In genomic region chr3:69009559-69010410, GRCh38 we compare ENCODE assay signal across 12 cellular contexts. TPM values are rescaled to one million over a fixed set of nuclear protein-coding genes. Genes with fewer than 3 reads are reported as not detected.
A peak's percentile ranks its signal among the peaks of the same experiment; 100 is the strongest.
DNase-seq lines count a peak whose midpoint lies in the region; ATAC-seq and TF ChIP-seq lines count a peak whose summit lies in the region.
"Had no signal": no experiment of that assay in that cellular context is flagged by ENCODE, and none has a peak within 500 bp of the region (broad histone marks: within the 10 kb centered on the region; RNA-seq: fewer than 3 reads in every experiment).

No MANE protein-coding gene starts in this region.

- H4K20me1 ChIP-seq in osteoblast (ENCODE audit: insufficient read depth, low read length), result no peaks in the 10 kb centered on the region

- no peak overlapping the region for H2AFZ ChIP-seq in osteoblast (ENCODE audit: low read length)

- peaks cover 11 to 17% of the 10 kb centered on the region in 2 donors for H3K36me3 Mint-ChIP-seq in stimulated activated naive B cell treated with anti-CD40 and anti-IgM and Interleukin-4, amounts not matched to agents 10 μg/mL and 1 μg/mL and 100 μg/mL, for 72 hours

- peak overlapping the region; percentile 90 for H3K27ac ChIP-seq in osteoblast (ENCODE audit: low read depth, low read length)

- no peak overlapping the region for H3K4me3 Mint-ChIP-seq in stimulated activated naive B cell treated with anti-CD40 and anti-IgM and Interleukin-4, amounts not matched to agents 10 μg/mL and 1 μg/mL and 100 μg/mL, for 72 hours
- H3K4me3 Mint-ChIP-seq: T-helper 2 cell treated with Interferon-gamma antibody and Interleukin-4, amounts not matched to agents 5 μg/mL and 100 μg/mL, for 36 hours had no signal

- no peaks in the 10 kb centered on the region for H3K27me3 Mint-ChIP-seq in stimulated activated naive B cell treated with anti-CD40 and anti-IgM and Interleukin-4, amounts not matched to agents 10 μg/mL and 1 μg/mL and 100 μg/mL, for 72 hours

- peak overlapping the region; percentile 46 for H3K4me2 ChIP-seq in osteoblast (ENCODE audit: insufficient read depth, low read length)

- peaks cover 63% of the 10 kb centered on the region for H3K4me1 ChIP-seq in osteoblast (ENCODE audit: insufficient read depth, low read length)

- peaks cover 9% of the 10 kb centered on the region for H3K36me3 ChIP-seq in BJ (ENCODE audit: control insufficient read depth, insufficient read depth, low read length)
- H3K36me3 ChIP-seq in osteoblast (ENCODE audit: insufficient read depth, low read length), result peaks cover 33% of the 10 kb centered on the region

- no peaks in the 10 kb centered on the region for H3K9me3 Mint-ChIP-seq in stimulated activated naive B cell treated with anti-CD40 and anti-IgM and Interleukin-4, amounts not matched to agents 10 μg/mL and 1 μg/mL and 100 μg/mL, for 72 hours
- H3K9me3 Mint-ChIP-seq: T-helper 2 cell treated with Interferon-gamma antibody and Interleukin-4, amounts not matched to agents 5 μg/mL and 100 μg/mL, for 36 hours had no signal

- no peaks in the 10 kb centered on the region for H3K9me3 ChIP-seq in osteoblast (ENCODE audit: low read depth, low read length)

- no peaks in the 10 kb centered on the region for H3K27me3 ChIP-seq in BJ (ENCODE audit: control insufficient read depth, insufficient read depth, low read length)
- H3K27me3 ChIP-seq in osteoblast (ENCODE audit: insufficient read depth, low read length), result no peaks in the 10 kb centered on the region

- ATAC-seq in HG03342 (IDR thresholded peaks at IDR 0.05; ENCODE audit: unreplicated experiment), result no peak
- no peak for ATAC-seq in HG02938 (IDR thresholded peaks at IDR 0.05; ENCODE audit: unreplicated experiment)
- ATAC-seq in stimulated activated naive B cell treated with anti-CD40 and anti-IgM and Interleukin-4, amounts not matched to agents 10 μg/mL and 1 μg/mL and 100 μg/mL, for 72 hours (replicated peaks), result no peak

- DNase-seq in BJ (ENCODE audit: low read depth) (peak; percentile 86), RPMI7951 (ENCODE audit: low read depth) (peak; percentile 19), fibroblast of pulmonary artery (ENCODE audit: low read depth) (peak; percentile 96), osteoblast (ENCODE audit: insufficient read length, low spot score, missing footprints) (peak; percentile 87), mesenteric fat pad (ENCODE audit: low spot score) (no peak)
- no peak for DNase-seq in stimulated activated naive B cell treated with anti-CD40 and anti-IgM and Interleukin-4, amounts not matched to agents 10 μg/mL and 1 μg/mL and 100 μg/mL, for 72 hours
- DNase-seq: COR-L47, GOT3, NCI-H226 had no signal

- no peak for TF ChIP-seq CTCF in BJ (IDR thresholded peaks at IDR 0.05; ENCODE audit: insufficient read depth, low read depth, low read length)
- TF ChIP-seq CTCF in fibroblast of pulmonary artery (IDR thresholded peaks at IDR 0.05; ENCODE audit: low read length, missing control alignments), result no peak
- no peak for TF ChIP-seq CTCF in osteoblast (IDR thresholded peaks at IDR 0.05; ENCODE audit: extremely low read depth, low read depth, low read length)

- H3K4me1 Mint-ChIP-seq in stimulated activated naive B cell treated with anti-CD40 and anti-IgM and Interleukin-4, amounts not matched to agents 10 μg/mL and 1 μg/mL and 100 μg/mL, for 72 hours, result peaks cover 1 to 13% of the 10 kb centered on the region in 2 donors

- peaks cover 6% of the 10 kb centered on the region for H3K79me2 ChIP-seq in osteoblast (ENCODE audit: insufficient read depth, low read length)

- POLR2A ChIA-PET in BJ (lab: Charles Lee), result interaction anchor here (0.7 kb wide), 3 partner anchors 17 to 818 kb away, joined by 8 to 12 read pairs (median 10); no protein-coding TSS in a partner anchor

- no peak overlapping the region for H3K27ac Mint-ChIP-seq in stimulated activated naive B cell treated with anti-CD40 and anti-IgM and Interleukin-4, amounts not matched to agents 10 μg/mL and 1 μg/mL and 100 μg/mL, for 72 hours
- H3K27ac Mint-ChIP-seq: T-helper 2 cell treated with Interferon-gamma antibody and Interleukin-4, amounts not matched to agents 5 μg/mL and 100 μg/mL, for 36 hours had no signal

- CTCF ChIA-PET in BJ (lab: Yijun Ruan, JAX), result no interaction called here

- no peak overlapping the region for H3K4me3 ChIP-seq in BJ (ENCODE audit: low read depth, low read length)
- no peak overlapping the region for H3K4me3 ChIP-seq in fibroblast of pulmonary artery (replicated peaks; ENCODE audit: low read depth, low read length)
- H3K4me3 ChIP-seq in osteoblast (ENCODE audit: insufficient read depth, low read length), result peak overlapping the region; percentile 14

RNA-seq across cellular contexts. Expression of gene EOGT, which starts 3.7 kb away (rescaled TPM):
- 18.9 and 31.2 TPM in 2 replicates for polyA plus RNA-seq in BJ (2011; rRNA removed)
- polyA minus RNA-seq in BJ (2011; rRNA and poly(A)+ RNA removed), result 22.2 and 22.8 TPM in 2 replicates
- 41.7 and 43.0 TPM in 2 replicates for total RNA-seq in RPMI7951 (2014; rRNA removed; shearing (Covaris generic))
- total RNA-seq in osteoblast (65.9 and 74.0 TPM in 2 replicates), mesenteric fat pad (37.9 TPM)

RNA-seq across cellular contexts. Expression of gene TMF1, which starts 42.3 kb away (rescaled TPM):
- polyA plus RNA-seq in BJ (2011; rRNA removed), result 7.7 and 14.3 TPM in 2 replicates
- polyA minus RNA-seq in BJ (2011; rRNA and poly(A)+ RNA removed), result 9.7 and 10.0 TPM in 2 replicates
- 22.7 and 27.3 TPM in 2 replicates for total RNA-seq in RPMI7951 (2014; rRNA removed; shearing (Covaris generic))
- total RNA-seq in osteoblast (44.5 and 45.6 TPM in 2 replicates), mesenteric fat pad (32.9 TPM)

Comparison
In these comparisons a context has a peak if more than half of its experiments do, and no peak if none do; other contexts are left out.
1. DNase-seq: peak in BJ (single experiment), RPMI7951 (single experiment), fibroblast of pulmonary artery (single experiment) and osteoblast (single experiment); none in mesenteric fat pad (single experiment) and stimulated activated naive B cell treated with anti-CD40 and anti-IgM and Interleukin-4, amounts not matched to agents 10 μg/mL and 1 μg/mL and 100 μg/mL, for 72 hours (single experiment).